In the genomic region with DNA sequence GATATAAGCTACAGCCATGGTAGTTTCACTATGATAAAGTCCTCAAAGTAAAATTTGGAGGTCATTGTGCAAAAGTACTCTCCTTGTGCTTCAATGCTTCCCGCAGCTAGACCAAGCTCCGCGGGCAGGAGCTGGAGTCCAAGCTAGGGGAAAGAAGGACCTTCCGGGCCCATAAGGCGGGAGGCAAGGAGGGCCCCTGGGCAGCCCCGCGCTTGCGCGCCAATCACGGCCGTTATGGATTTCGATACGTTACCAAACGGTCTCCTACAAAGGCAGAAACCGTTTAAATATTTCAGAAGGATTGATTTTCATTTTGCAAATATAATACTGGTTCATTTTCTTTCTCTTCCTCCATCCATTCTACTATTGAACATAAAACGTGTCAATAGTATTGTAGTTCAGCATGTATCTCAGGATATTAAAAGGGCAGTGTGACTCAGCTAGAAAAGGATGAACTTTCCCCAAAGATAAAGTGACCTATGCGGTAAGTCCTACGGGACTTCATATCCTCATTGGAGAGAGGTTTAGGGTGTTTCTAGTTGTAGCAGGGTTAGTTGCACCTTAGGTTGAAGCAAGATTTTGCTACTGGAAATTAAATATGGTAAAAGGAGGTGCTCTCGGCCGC, we compare ENCODE assay signal across 2 cellular contexts.
TF ChIP-seq lines count a peak whose summit lies in the region.

No MANE protein-coding gene starts in this region.

TF ChIP-seq in GM23338, 12 proteins besides CTCF, POLR2A, EP300 and RAD21 (continued from another document):
- no peak for TF ChIP-seq STAT1 (IDR thresholded peaks at IDR 0.05; ENCODE audit: unreplicated experiment)
- no peak for TF ChIP-seq ZNF462 (CRISPR knock-in tag; IDR thresholded peaks at IDR 0.05)
- no peak for TF ChIP-seq ZNF331 (CRISPR knock-in tag; IDR thresholded peaks at IDR 0.05; ENCODE audit: low read depth)
- no peak for TF ChIP-seq JUNB (IDR thresholded peaks at IDR 0.05; ENCODE audit: unreplicated experiment)
- no peak for TF ChIP-seq NANOG (IDR thresholded peaks at IDR 0.05; ENCODE audit: borderline replicate concordance)
- TF ChIP-seq, protein P1, sequence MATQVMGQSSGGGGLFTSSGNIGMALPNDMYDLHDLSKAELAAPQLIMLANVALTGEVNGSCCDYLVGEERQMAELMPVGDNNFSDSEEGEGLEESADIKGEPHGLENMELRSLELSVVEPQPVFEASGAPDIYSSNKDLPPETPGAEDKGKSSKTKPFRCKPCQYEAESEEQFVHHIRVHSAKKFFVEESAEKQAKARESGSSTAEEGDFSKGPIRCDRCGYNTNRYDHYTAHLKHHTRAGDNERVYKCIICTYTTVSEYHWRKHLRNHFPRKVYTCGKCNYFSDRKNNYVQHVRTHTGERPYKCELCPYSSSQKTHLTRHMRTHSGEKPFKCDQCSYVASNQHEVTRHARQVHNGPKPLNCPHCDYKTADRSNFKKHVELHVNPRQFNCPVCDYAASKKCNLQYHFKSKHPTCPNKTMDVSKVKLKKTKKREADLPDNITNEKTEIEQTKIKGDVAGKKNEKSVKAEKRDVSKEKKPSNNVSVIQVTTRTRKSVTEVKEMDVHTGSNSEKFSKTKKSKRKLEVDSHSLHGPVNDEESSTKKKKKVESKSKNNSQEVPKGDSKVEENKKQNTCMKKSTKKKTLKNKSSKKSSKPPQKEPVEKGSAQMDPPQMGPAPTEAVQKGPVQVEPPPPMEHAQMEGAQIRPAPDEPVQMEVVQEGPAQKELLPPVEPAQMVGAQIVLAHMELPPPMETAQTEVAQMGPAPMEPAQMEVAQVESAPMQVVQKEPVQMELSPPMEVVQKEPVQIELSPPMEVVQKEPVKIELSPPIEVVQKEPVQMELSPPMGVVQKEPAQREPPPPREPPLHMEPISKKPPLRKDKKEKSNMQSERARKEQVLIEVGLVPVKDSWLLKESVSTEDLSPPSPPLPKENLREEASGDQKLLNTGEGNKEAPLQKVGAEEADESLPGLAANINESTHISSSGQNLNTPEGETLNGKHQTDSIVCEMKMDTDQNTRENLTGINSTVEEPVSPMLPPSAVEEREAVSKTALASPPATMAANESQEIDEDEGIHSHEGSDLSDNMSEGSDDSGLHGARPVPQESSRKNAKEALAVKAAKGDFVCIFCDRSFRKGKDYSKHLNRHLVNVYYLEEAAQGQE (IDR thresholded peaks at IDR 0.05; ENCODE audit: unreplicated experiment), result no peak
- no peak for TF ChIP-seq ETS1 (IDR thresholded peaks at IDR 0.05)
- no peak for TF ChIP-seq EZH2phosphoT487 (IDR thresholded peaks at IDR 0.05; ENCODE audit: unreplicated experiment)
TF ChIP-seq in GM23338: peak in this region for 0.

TF ChIP-seq in H1, 55 proteins besides CTCF, POLR2A, EP300 and RAD21 (continued from another document):
- no peak for TF ChIP-seq CBX8 (IDR thresholded peaks at IDR 0.05; ENCODE audit: borderline replicate concordance, low read depth, low read length)
- no peak for TF ChIP-seq SIRT6 (IDR thresholded peaks at IDR 0.05; ENCODE audit: low read length)
- no peak for TF ChIP-seq RNF2 (IDR thresholded peaks at IDR 0.05; ENCODE audit: borderline replicate concordance, low read depth, low read length, missing control alignments, poor library complexity, severe bottlenecking)
- no peak for TF ChIP-seq TCF12 (IDR thresholded peaks at IDR 0.05; ENCODE audit: low read depth, low read length)
- TF ChIP-seq, protein P2, sequence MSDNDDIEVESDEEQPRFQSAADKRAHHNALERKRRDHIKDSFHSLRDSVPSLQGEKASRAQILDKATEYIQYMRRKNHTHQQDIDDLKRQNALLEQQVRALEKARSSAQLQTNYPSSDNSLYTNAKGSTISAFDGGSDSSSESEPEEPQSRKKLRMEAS (IDR thresholded peaks at IDR 0.05), result no peak
- TF ChIP-seq KDM5A (IDR thresholded peaks at IDR 0.05; ENCODE audit: low read length), result no peak
- no peak for TF ChIP-seq EZH2 (IDR thresholded peaks at IDR 0.05; ENCODE audit: low read depth, low read length, severe bottlenecking)
- TF ChIP-seq USF2 (IDR thresholded peaks at IDR 0.05; ENCODE audit: low read length), result no peak
- TF ChIP-seq HDAC6 (IDR thresholded peaks at IDR 0.05; ENCODE audit: low read depth, low read length), result no peak
- TF ChIP-seq CREB1 (IDR thresholded peaks at IDR 0.05), result no peak
